ENCODE assay signal across 8 cellular contexts in genomic region chr4:1682860-1683259, GRCh38. TPM values are rescaled to one million over a fixed set of nuclear protein-coding genes. Genes with fewer than 3 reads are reported as not detected.
DNase-seq lines count a peak whose midpoint lies in the region; ATAC-seq and TF ChIP-seq lines count a peak whose summit lies in the region.

No MANE protein-coding gene starts in this region.

- H3K9ac ChIP-seq in HUES64 (ENCODE audit: low read depth, low read length) = no peak overlapping the region

- H3K27me3 ChIP-seq in ACC112 (ENCODE audit: insufficient read depth, low read length) = no peaks in the 10 kb centered on the region
- H3K27me3 ChIP-seq in HUES64 (ENCODE audit: insufficient read depth, low read length) = peaks cover 17% of the 10 kb centered on the region

- ATAC-seq in natural killer cell (no peak), HG03565 (IDR thresholded peaks at IDR 0.05; ENCODE audit: unreplicated experiment) (no peak)

- H3K27me3 Mint-ChIP-seq in natural killer cell (ENCODE audit: low read depth in 2 of 2) = no peaks in the 10 kb centered on the region

- peak overlapping the region; percentile 79 to 82 for H3K27ac Mint-ChIP-seq in natural killer cell

- H3K9me3 ChIP-seq in HUES64 (ENCODE audit: insufficient read depth, low read depth, low read length) = no peaks in the 10 kb centered on the region

- H3K4me3 Mint-ChIP-seq in natural killer cell = peak overlapping the region; percentile 90

- no peaks in the 10 kb centered on the region for H3K9me3 Mint-ChIP-seq in natural killer cell

- H3K79me2 ChIP-seq in ACC112 (ENCODE audit: control insufficient read depth, insufficient read depth, low read length, unreplicated experiment) = no peaks in the 10 kb centered on the region

- H2AFZ ChIP-seq in ACC112 (ENCODE audit: low read length, unreplicated experiment) = peak overlapping the region; percentile 91

- intact Hi-C loops in natural killer cell (cut with micrococcal nuclease) = loop anchor here (5.0 kb wide), 1 partner anchor 39 kb away; the partner anchor contains the start of genes TACC3 and TMEM129

- DNase-seq in choroid plexus epithelial cell (ENCODE audit: low read depth) (no peak), natural killer cell (no peak), SIG-M5 treated with dmso at 0.1 percent for 504 hours (lab: John Stamatoyannopoulos, UW; ENCODE audit: unreplicated experiment) (no peak), DMS79 (lab: John Stamatoyannopoulos, UW) (no peak), KG1 (lab: John Stamatoyannopoulos, UW) (no peak)

- H3K36me3 Mint-ChIP-seq in natural killer cell = no peaks in the 10 kb centered on the region

- H3K4me1 ChIP-seq in ACC112 (ENCODE audit: control insufficient read depth, insufficient read depth, low read length, unreplicated experiment) (peaks cover 8% of the 10 kb centered on the region), HUES64 (ENCODE audit: insufficient read depth, low read length) (peaks cover 5% of the 10 kb centered on the region; the same call in 1 of the 2 replicates)

- H3K4me1 Mint-ChIP-seq in natural killer cell = peaks cover 7 to 11% of the 10 kb centered on the region in 2 donors

- WGBS in HUES64 = 73% methylated on average over 13 of the region's 13 CpGs

- TF ChIP-seq CTCF in choroid plexus epithelial cell (conservative IDR thresholded peaks at IDR 0.05; ENCODE audit: low read depth, low read length) (no peak), natural killer cell (IDR thresholded peaks at IDR 0.05) (no peak)

- H3K36me3 ChIP-seq in ACC112 (ENCODE audit: insufficient read depth, low read length) = no peaks in the 10 kb centered on the region
- no peaks in the 10 kb centered on the region for H3K36me3 ChIP-seq in HUES64 (ENCODE audit: insufficient read depth, low read length)

- peak overlapping the region; percentile 85 for H3K4me3 ChIP-seq in ACC112 (ENCODE audit: low read depth, low read length)
- H3K4me3 ChIP-seq in HUES64 (ENCODE audit: low read length) = peak overlapping the region; percentile 54
- peak overlapping the region; percentile 46 for H3K4me3 ChIP-seq in choroid plexus epithelial cell (ENCODE audit: low read depth, low read length)

- H3K27ac ChIP-seq in ACC112 (ENCODE audit: low read depth, low read length) (peak overlapping the region; percentile 78), HUES64 (ENCODE audit: low read depth, low read length) (no peak overlapping the region)

RNA-seq across cellular contexts. Expression of gene FAM53A, which starts 1.3 kb away (rescaled TPM):
- 0.60 TPM for polyA plus RNA-seq in HUES64 (2013, experiment 1 of 2)
- 1.4 TPM for polyA plus RNA-seq in HUES64 (2013, experiment 2 of 2)
- total RNA-seq in natural killer cell = 1 to 10 TPM; 1.9 to 2.9 (median 2.3) TPM

RNA-seq across cellular contexts. Expression of gene SLBP, which starts 29.3 kb away (rescaled TPM):
- 52.1 TPM for polyA plus RNA-seq in HUES64 (2013, experiment 1 of 2)
- 51.7 TPM for polyA plus RNA-seq in HUES64 (2013, experiment 2 of 2)
- 10 to 100 TPM; 29.5 to 38.8 (median 38.6) TPM for total RNA-seq in natural killer cell

RNA-seq across cellular contexts. Expression of gene TMEM129, which starts 38.3 kb away (rescaled TPM):
- 19.0 TPM for polyA plus RNA-seq in HUES64 (2013, experiment 1 of 2)
- polyA plus RNA-seq in HUES64 (2013, experiment 2 of 2) = 22.5 TPM
- total RNA-seq in natural killer cell = 10 to 100 TPM; 18.2 to 26.9 (median 20.8) TPM

RNA-seq across cellular contexts. Expression of gene TACC3, which starts 38.5 kb away (rescaled TPM):
- polyA plus RNA-seq in HUES64 (2013, experiment 1 of 2) = 127 TPM
- polyA plus RNA-seq in HUES64 (2013, experiment 2 of 2) = 124 TPM
- total RNA-seq in natural killer cell = 10 to 100 TPM; 23.4 to 43.7 (median 32.5) TPM
